Comparison of ENCODE assay signal across 8 cellular contexts in genomic region chr9:127776195-127776918, GRCh38. TPM values are rescaled to one million over a fixed set of nuclear protein-coding genes. Genes with fewer than 3 reads are reported as not detected.
DNase-seq lines count a peak whose midpoint lies in the region; ATAC-seq, FAIRE-seq and TF ChIP-seq lines count a peak whose summit lies in the region.

No MANE protein-coding gene starts in this region.

- no peaks in the 10 kb centered on the region for H3K27me3 Mint-ChIP-seq in activated T-cell treated with anti-CD3 and anti-CD28 coated beads, Interleukin-2, amount 50 U/mL, for 72 hours (ENCODE audit: low read depth)

- no peaks in the 10 kb centered on the region for H3K9me3 Mint-ChIP-seq in activated T-cell treated with anti-CD3 and anti-CD28 coated beads, Interleukin-2, amount 50 U/mL, for 72 hours

- H3K27ac ChIP-seq in thoracic aorta = no peak overlapping the region

- TF ChIP-seq CTCF in mucosa of descending colon (IDR thresholded peaks at IDR 0.05) (no peak), thoracic aorta (IDR thresholded peaks at IDR 0.05) (no peak)

- peak; percentile 59 for DNase-seq in GM19239 (ENCODE audit: insufficient read length, low spot score)
- peak; percentile 82 for DNase-seq in NOMO-1 treated with DMSO at 0.1 percent for 48 hours (lab: John Stamatoyannopoulos, UW; ENCODE audit: unreplicated experiment)
- peak; percentile 75 to 83 for DNase-seq in activated T-cell treated with anti-CD3 and anti-CD28 coated beads, Interleukin-2, amount 50 U/mL, for 72 hours
- DNase-seq in mucosa of descending colon = peak; percentile 64 to 81 (median 64)
- DNase-seq in thoracic aorta (ENCODE audit: low spot score) = no peak
- no peak for DNase-seq in inferior parietal cortex (ENCODE audit: extremely low spot score)
- DNase-seq in NCI-H1105 (lab: John Stamatoyannopoulos, UW) = no peak

- no peaks in the 10 kb centered on the region for H3K27me3 ChIP-seq in thoracic aorta (replicated peaks; ENCODE audit: insufficient read depth)

- peak; percentile 87 for FAIRE-seq in GM19239 (lab: Jason Lieb, UNC)

- H3K36me3 Mint-ChIP-seq in activated T-cell treated with anti-CD3 and anti-CD28 coated beads, Interleukin-2, amount 50 U/mL, for 72 hours (ENCODE audit: insufficient read depth in 2 of 2) = peaks cover 12 to 19% of the 10 kb centered on the region in 2 donors

- H3K36me3 ChIP-seq in mucosa of descending colon (ENCODE audit: low read depth) = no peaks in the 10 kb centered on the region
- no peaks in the 10 kb centered on the region for H3K36me3 ChIP-seq in thoracic aorta

- intact Hi-C loops in mucosa of descending colon (cut with DNase I, micrococcal nuclease) = no loop called here

- H3K4me1 ChIP-seq in mucosa of descending colon (ENCODE audit: low read depth) (peaks cover 7% of the 10 kb centered on the region), thoracic aorta (ENCODE audit: control insufficient read depth in 1 of 2, low read depth in 2 of 2) (no peaks in the 10 kb centered on the region)

- H3K9me3 ChIP-seq in mucosa of descending colon = no peaks in the 10 kb centered on the region
- no peaks in the 10 kb centered on the region for H3K9me3 ChIP-seq in thoracic aorta

- H3K4me1 Mint-ChIP-seq in activated T-cell treated with anti-CD3 and anti-CD28 coated beads, Interleukin-2, amount 50 U/mL, for 72 hours (ENCODE audit: low read depth) = peaks cover 49% of the 10 kb centered on the region

- H3K4me3 ChIP-seq in mucosa of descending colon (no peak overlapping the region), thoracic aorta (peak overlapping the region; percentile 18)

- H3K4me3 Mint-ChIP-seq in activated T-cell treated with anti-CD3 and anti-CD28 coated beads, Interleukin-2, amount 50 U/mL, for 72 hours = peak overlapping the region; percentile 90 to 91

- ATAC-seq in activated T-cell treated with anti-CD3 and anti-CD28 coated beads, Interleukin-2, amount 50 U/mL, for 72 hours (replicated peaks in 1 of 2) = peak; percentile 27 to 28
- ATAC-seq in mucosa of descending colon (peak; percentile 59), thoracic aorta (ENCODE audit: insufficient number of reproducible peaks, low FRiP score, low read depth) (no peak), HG02884 (IDR thresholded peaks at IDR 0.05; ENCODE audit: unreplicated experiment) (no peak)

- peak overlapping the region; percentile 92 for H3K27ac Mint-ChIP-seq in activated T-cell treated with anti-CD3 and anti-CD28 coated beads, Interleukin-2, amount 50 U/mL, for 72 hours

RNA-seq across cellular contexts. Expression of gene SH2D3C, which starts 2.1 kb away (rescaled TPM):
- 10 to 100 TPM; 59.5 to 65.8 TPM for total RNA-seq in activated T-cell treated with anti-CD3 and anti-CD28 coated beads, Interleukin-2, amount 50 U/mL, for 72 hours
- 1 to 10 TPM; 3.2 to 7.4 (median 4.7) TPM for total RNA-seq in mucosa of descending colon
- 10 to 100 TPM in 1 of 2 donors, 1 to 10 TPM in 1; 5.3 to 13.1 TPM for total RNA-seq in thoracic aorta

RNA-seq across cellular contexts. Expression of gene CDK9, which starts 9.5 kb away (rescaled TPM):
- 100 to 1,000 TPM in 1 of 2 donors, 10 to 100 TPM in 1; 99.4 to 105 TPM for total RNA-seq in activated T-cell treated with anti-CD3 and anti-CD28 coated beads, Interleukin-2, amount 50 U/mL, for 72 hours
- total RNA-seq in mucosa of descending colon (100 to 1,000 TPM in 1 of 3 donors, 10 to 100 TPM in 2; 67.8 to 111 (median 75.9) TPM), thoracic aorta (100 to 1,000 TPM; 104 to 111 TPM)

RNA-seq across cellular contexts. Expression of gene FPGS, which starts 26.3 kb away (rescaled TPM):
- total RNA-seq in activated T-cell treated with anti-CD3 and anti-CD28 coated beads, Interleukin-2, amount 50 U/mL, for 72 hours = 10 to 100 TPM; 53.4 to 57.6 TPM
- total RNA-seq in mucosa of descending colon (10 to 100 TPM; 41.0 to 46.5 (median 41.3) TPM), thoracic aorta (100 to 1,000 TPM; 119 to 136 TPM)

RNA-seq across cellular contexts. Expression of gene TOR2A, which starts 41.3 kb away (rescaled TPM):
- 10 to 100 TPM; 12.5 to 16.4 TPM for total RNA-seq in activated T-cell treated with anti-CD3 and anti-CD28 coated beads, Interleukin-2, amount 50 U/mL, for 72 hours
- total RNA-seq in mucosa of descending colon (10 to 100 TPM; 19.7 to 30.2 (median 28.2) TPM), thoracic aorta (10 to 100 TPM; 14.5 to 16.9 TPM)

Comparison
In these comparisons a context has a peak if more than half of its experiments do, and no peak if none do; other contexts are left out.
1. DNase-seq: peak in GM19239 (single experiment), NOMO-1 treated with DMSO at 0.1 percent for 48 hours (single experiment), activated T-cell treated with anti-CD3 and anti-CD28 coated beads, Interleukin-2, amount 50 U/mL, for 72 hours (2 of 2) and mucosa of descending colon (3 of 3); none in thoracic aorta (single experiment), inferior parietal cortex (single experiment) and NCI-H1105 (single experiment).
2. ATAC-seq: peak in activated T-cell treated with anti-CD3 and anti-CD28 coated beads, Interleukin-2, amount 50 U/mL, for 72 hours (2 of 2) and mucosa of descending colon (single experiment); none in thoracic aorta (single experiment) and HG02884 (single experiment).
3. RNA of gene SH2D3C, which starts 2.1 kb away (total RNA-seq): 59.5 to 65.8 TPM in activated T-cell treated with anti-CD3 and anti-CD28 coated beads, Interleukin-2, amount 50 U/mL, for 72 hours; 5.3 to 13.1 TPM in thoracic aorta and 3.2 to 7.4 TPM in mucosa of descending colon; every median in the first group is over 4 times any median in the second.